Comparison of ENCODE assay signal across 21 cellular contexts in genomic region chr2:236256601-236257000, GRCh38. TPM values are rescaled to one million over a fixed set of nuclear protein-coding genes. Genes with fewer than 3 reads are reported as not detected.
DNase-seq lines count a peak whose midpoint lies in the region; ATAC-seq and TF ChIP-seq lines count a peak whose summit lies in the region.
"Had no signal": no experiment of that assay in that cellular context is flagged by ENCODE, and none has a peak within 500 bp of the region (broad histone marks: within the 10 kb centered on the region; RNA-seq: fewer than 3 reads in every experiment).

No MANE protein-coding gene starts in this region.

- H2BK120ac ChIP-seq in neuronal stem cell (ENCODE audit: low read depth, low read length), result no peak overlapping the region

- H3K9me3 Mint-ChIP-seq in endodermal cell, result no peaks in the 10 kb centered on the region
- H3K9me3 Mint-ChIP-seq in nephron progenitor cell, result peaks cover 5% of the 10 kb centered on the region

- H3K79me1 ChIP-seq in neuronal stem cell (ENCODE audit: low read depth, low read length), result no peaks in the 10 kb centered on the region

- H3K4me1 ChIP-seq in endodermal cell (ENCODE audit: control insufficient read depth, insufficient read depth, low read length), result no peaks in the 10 kb centered on the region
- peaks cover 0 to 12% of the 10 kb centered on the region in 2 donors for H3K4me1 ChIP-seq in neuronal stem cell (ENCODE audit: control insufficient read depth in 2 of 2, insufficient read depth in 1 of 2, low read depth in 1 of 2, low read length in 2 of 2)

- no peak overlapping the region for H3K27ac Mint-ChIP-seq in endodermal cell
- H3K27ac Mint-ChIP-seq in nephron progenitor cell, result peak overlapping the region; percentile 13
- H3K27ac Mint-ChIP-seq: CD4-positive, alpha-beta memory T cell had no signal

- H3K4me2 ChIP-seq in neuronal stem cell (ENCODE audit: insufficient read depth, low read length, poor library complexity, severe bottlenecking), result no peak overlapping the region

- H3K27ac ChIP-seq in endodermal cell (ENCODE audit: low read depth, low read length) (no peak overlapping the region), neuronal stem cell (replicated peaks; ENCODE audit: low read length) (no peak overlapping the region)

- peak overlapping the region; percentile 65 for H2AFZ ChIP-seq in neuronal stem cell (ENCODE audit: low read length)

- no peak overlapping the region for H3K14ac ChIP-seq in neuronal stem cell (ENCODE audit: low read length)

- H3K36me3 ChIP-seq in endodermal cell (ENCODE audit: control insufficient read depth, insufficient read depth, low read length) (no peaks in the 10 kb centered on the region), neuronal stem cell (replicated peaks in 1 of 2; ENCODE audit: control insufficient read depth in 2 of 2, insufficient read depth in 2 of 2, low read length in 2 of 2) (no peaks in the 10 kb centered on the region)

- no peak overlapping the region for H4K91ac ChIP-seq in neuronal stem cell (ENCODE audit: low read depth, low read length, poor library complexity)

- H3K4me1 Mint-ChIP-seq in endodermal cell (no peaks in the 10 kb centered on the region), nephron progenitor cell (peaks cover 32% of the 10 kb centered on the region)
- H3K4me1 Mint-ChIP-seq: CD4-positive, alpha-beta memory T cell had no signal

- H2BK5ac ChIP-seq in neuronal stem cell (ENCODE audit: low read length), result no peak overlapping the region

- H3K4me3 ChIP-seq in endodermal cell (ENCODE audit: low read length) (no peak overlapping the region), neuronal stem cell (ENCODE audit: low read length in 2 of 2) (no peak overlapping the region)

- H3K36me3 Mint-ChIP-seq in endodermal cell (ENCODE audit: low read depth) (no peaks in the 10 kb centered on the region), nephron progenitor cell (ENCODE audit: low read depth) (peaks cover 18% of the 10 kb centered on the region)
- H3K36me3 Mint-ChIP-seq: CD4-positive, alpha-beta memory T cell had no signal

- H3K9me3 ChIP-seq in endodermal cell (ENCODE audit: control insufficient read depth, low read length) (no peaks in the 10 kb centered on the region), neuronal stem cell (replicated peaks in 1 of 2; ENCODE audit: control insufficient read depth in 2 of 2, insufficient read depth in 1 of 2, low read depth in 1 of 2, low read length in 2 of 2) (peaks cover 0 to 6% of the 10 kb centered on the region in 2 donors)

- DNase-seq in endodermal cell (peak; percentile 9), nephron progenitor cell (no peak), neuronal stem cell (ENCODE audit: low spot score) (no peak), T1000 (lab: John Stamatoyannopoulos, UW) (no peak)
- no peak for DNase-seq in stimulated activated CD8-positive, alpha-beta memory T cell treated with anti-CD3 and anti-CD28 coated beads, Interleukin-4, amount 100 ng/mL, for 48 hours
- DNase-seq: C1 segment of cervical spinal cord; Calu3; CD4-positive, alpha-beta memory T cell; COR-L47; DMS53; DMS79 treated with DMSO at 0.1 percent for 48 hours; GF-D8; H7; HCEC 1CT had no signal

- H3K9ac ChIP-seq in endodermal cell (ENCODE audit: extremely low read depth, low read length, poor library complexity, severe bottlenecking), result no peak overlapping the region
- H3K9ac ChIP-seq in neuronal stem cell (ENCODE audit: low read depth, low read length, poor library complexity), result no peak overlapping the region

- no peak overlapping the region for H3K23ac ChIP-seq in neuronal stem cell (ENCODE audit: low read depth, low read length, poor library complexity)

- H3K4me3 Mint-ChIP-seq in endodermal cell (no peak overlapping the region), nephron progenitor cell (no peak overlapping the region)

- no peak overlapping the region for H2BK15ac ChIP-seq in neuronal stem cell (ENCODE audit: low read length)

- H3K18ac ChIP-seq in neuronal stem cell (ENCODE audit: low read length), result no peak overlapping the region

- H2BK12ac ChIP-seq in neuronal stem cell (ENCODE audit: low read length), result no peak overlapping the region

- TF ChIP-seq CTCF in endodermal cell (conservative IDR thresholded peaks at IDR 0.05) (no peak), nephron progenitor cell (IDR thresholded peaks at IDR 0.05) (no peak)

- H3K27me3 ChIP-seq in endodermal cell (ENCODE audit: control insufficient read depth, insufficient read depth, low read length, poor library complexity, severe bottlenecking) (no peaks in the 10 kb centered on the region), neuronal stem cell (ENCODE audit: control insufficient read depth in 3 of 3, insufficient read depth in 3 of 3, low read depth in 1 of 3, low read length in 3 of 3) (no peaks in the 10 kb centered on the region)

- ATAC-seq in HG03442 (IDR thresholded peaks at IDR 0.05; ENCODE audit: unreplicated experiment), result no peak

- H3K4ac ChIP-seq in neuronal stem cell (ENCODE audit: low read length), result no peak overlapping the region

- 88 to 89% methylated on average over 3 to 4 of the region's 5 CpGs for WGBS in endodermal cell (ENCODE audit: insufficient coverage in 1 of 2, insufficient read length in 1 of 2), 2 experiments
- WGBS in neuronal stem cell (ENCODE audit: extremely low coverage in 2 of 2, insufficient read length in 2 of 2, insufficient replicate concordance in 1 of 2), 2 donors, result no CpG with 5 or more reads among the region's 5 CpGs

- no peak overlapping the region for H4K8ac ChIP-seq in neuronal stem cell (ENCODE audit: low read depth, low read length)

- peaks cover 6% of the 10 kb centered on the region for H3K27me3 Mint-ChIP-seq in endodermal cell (ENCODE audit: insufficient read depth)
- peaks cover 11% of the 10 kb centered on the region for H3K27me3 Mint-ChIP-seq in nephron progenitor cell (ENCODE audit: low read depth, poor library complexity)

- H2AK5ac ChIP-seq in neuronal stem cell (ENCODE audit: low read depth, low read length), result no peak overlapping the region

RNA-seq across cellular contexts. Expression of gene ASB18, which starts 7.6 kb away (rescaled TPM):
- total RNA-seq in endodermal cell, result not detected
- polyA plus RNA-seq in endodermal cell (2013, experiment 1 of 2), result not detected
- polyA plus RNA-seq in endodermal cell (2013, experiment 2 of 2), result not detected
- not detected for polyA plus RNA-seq in neuronal stem cell (2013, experiment 1 of 2)
- not detected for polyA plus RNA-seq in neuronal stem cell (2013, experiment 2 of 2)
- total RNA-seq: A172; A673; Calu3; CD4-positive, alpha-beta memory T cell; Daoy; G401; H1; H7 had no signal
- polyA plus RNA-seq: BJ; CD4-positive, alpha-beta memory T cell; H1 had no signal
